In genomic region chr2:95166065-95166763, GRCh38 we compare ENCODE assay signal across 8 cellular contexts. TPM values are rescaled to one million over a fixed set of nuclear protein-coding genes. Genes with fewer than 3 reads are reported as not detected.
A peak's percentile ranks its signal among the peaks of the same experiment; 100 is the strongest.
DNase-seq lines count a peak whose midpoint lies in the region; ATAC-seq and TF ChIP-seq lines count a peak whose summit lies in the region.

No MANE protein-coding gene starts in this region.

- H3K9me3 Mint-ChIP-seq in activated T-cell treated with anti-CD3 and anti-CD28 coated beads, Interleukin-2, amount 50 U/mL, for 72 hours: no peaks in the 10 kb centered on the region

- H3K4me3 ChIP-seq in breast epithelium: peak overlapping the region; percentile 70 to 78 (median 73)
- H3K4me3 ChIP-seq in mesodermal cell (ENCODE audit: extremely low read depth, insufficient read depth, low read length, poor library complexity, severe bottlenecking): peak overlapping the region; percentile 77

- H3K9me3 ChIP-seq in breast epithelium (no peaks in the 10 kb centered on the region), mesodermal cell (ENCODE audit: control insufficient read depth, low read length) (peaks cover 4% of the 10 kb centered on the region)

- H3K4me3 Mint-ChIP-seq in activated T-cell treated with anti-CD3 and anti-CD28 coated beads, Interleukin-2, amount 50 U/mL, for 72 hours: peak overlapping the region; percentile 95 to 99

- TF ChIP-seq CTCF in breast epithelium (IDR thresholded peaks at IDR 0.05): no peak

- intact Hi-C loops in breast epithelium (cut with DNase I; ENCODE audit: low total_unique reads): no loop called here

- WGBS in mesodermal cell (ENCODE audit: insufficient coverage in 2 of 2), 2 experiments: 17 to 26% methylated on average over 6 to 12 of the region's 16 CpGs

- peaks cover 37% of the 10 kb centered on the region for H3K4me1 Mint-ChIP-seq in activated T-cell treated with anti-CD3 and anti-CD28 coated beads, Interleukin-2, amount 50 U/mL, for 72 hours (ENCODE audit: low read depth)

- peaks cover 8 to 15% of the 10 kb centered on the region in 2 donors for H3K36me3 Mint-ChIP-seq in activated T-cell treated with anti-CD3 and anti-CD28 coated beads, Interleukin-2, amount 50 U/mL, for 72 hours (ENCODE audit: insufficient read depth in 2 of 2)

- H3K27ac Mint-ChIP-seq in activated T-cell treated with anti-CD3 and anti-CD28 coated beads, Interleukin-2, amount 50 U/mL, for 72 hours: peak overlapping the region; percentile 93

- H3K27me3 ChIP-seq in breast epithelium: no peaks in the 10 kb centered on the region

- H3K27ac ChIP-seq in breast epithelium: peak overlapping the region; percentile 91 to 98
- H3K27ac ChIP-seq in mesodermal cell (ENCODE audit: low read depth, low read length, severe bottlenecking): peak overlapping the region; percentile 93

- ATAC-seq in activated T-cell treated with anti-CD3 and anti-CD28 coated beads, Interleukin-2, amount 50 U/mL, for 72 hours (replicated peaks in 1 of 2): peak; percentile 6 to 8
- peak; percentile 11 for ATAC-seq in HG03439 (IDR thresholded peaks at IDR 0.05; ENCODE audit: unreplicated experiment)
- ATAC-seq in HG02588 (IDR thresholded peaks at IDR 0.05; ENCODE audit: unreplicated experiment): no peak

- peaks cover 0 to 7% of the 10 kb centered on the region in 2 donors for H3K4me1 ChIP-seq in breast epithelium
- peaks cover 8% of the 10 kb centered on the region for H3K4me1 ChIP-seq in mesodermal cell (ENCODE audit: control insufficient read depth, insufficient read depth, low read length, poor library complexity, severe bottlenecking)

- H3K27me3 Mint-ChIP-seq in activated T-cell treated with anti-CD3 and anti-CD28 coated beads, Interleukin-2, amount 50 U/mL, for 72 hours (ENCODE audit: low read depth): no peaks in the 10 kb centered on the region

- no peak for DNase-seq in activated T-cell treated with anti-CD3 and anti-CD28 coated beads, Interleukin-2, amount 50 U/mL, for 72 hours
- DNase-seq in activated T-cell treated with anti-CD3 and anti-CD28 coated beads for 4 hours (no peak), breast epithelium (ENCODE audit: low spot score in 2 of 2) (no peak), NCI-H748 treated with DMSO at 0.1 percent for 48 hours (lab: John Stamatoyannopoulos, UW) (no peak)
- no peak for DNase-seq in stimulated activated CD4-positive, alpha-beta T cell treated with anti-CD3 and anti-CD28 coated beads, Interleukin-4, amount 100 ng/mL, for 1 hour

- TF ChIP-seq POLR2A in breast epithelium (IDR thresholded peaks at IDR 0.05): no peak

- H3K36me3 ChIP-seq in breast epithelium: no peaks in the 10 kb centered on the region
- H3K36me3 ChIP-seq in mesodermal cell (ENCODE audit: control insufficient read depth, insufficient read depth, low read length): peaks cover 6% of the 10 kb centered on the region

RNA-seq across cellular contexts. Expression of gene ZNF2, which starts 0.6 kb away (rescaled TPM):
- total RNA-seq in activated T-cell treated with anti-CD3 and anti-CD28 coated beads, Interleukin-2, amount 50 U/mL, for 72 hours: 1 to 10 TPM; 3.0 to 4.7 TPM
- 1 to 10 TPM; 2.4 to 8.2 (median 3.6) TPM for total RNA-seq in breast epithelium
- polyA plus RNA-seq in mesodermal cell (2013, experiment 1 of 2): 4.7 TPM
- polyA plus RNA-seq in mesodermal cell (2013, experiment 2 of 2): 3.7 TPM

RNA-seq across cellular contexts. Expression of gene ZNF514, which starts 6.6 kb away (rescaled TPM):
- 10 to 100 TPM; 12.3 to 15.3 TPM for total RNA-seq in activated T-cell treated with anti-CD3 and anti-CD28 coated beads, Interleukin-2, amount 50 U/mL, for 72 hours
- total RNA-seq in breast epithelium: 10 to 100 TPM; 18.7 to 36.1 (median 25.3) TPM
- polyA plus RNA-seq in mesodermal cell (2013, experiment 1 of 2): 12.7 TPM
- polyA plus RNA-seq in mesodermal cell (2013, experiment 2 of 2): 14.6 TPM

RNA-seq across cellular contexts. Expression of gene ZNF892, which starts 41.1 kb away (rescaled TPM):
- total RNA-seq in activated T-cell treated with anti-CD3 and anti-CD28 coated beads, Interleukin-2, amount 50 U/mL, for 72 hours: 1 to 10 TPM; 4.1 to 7.2 TPM
- total RNA-seq in breast epithelium: 1 to 10 TPM; 3.7 to 8.6 (median 6.9) TPM
- polyA plus RNA-seq in mesodermal cell (2013, experiment 1 of 2): 3.7 TPM
- 3.3 TPM for polyA plus RNA-seq in mesodermal cell (2013, experiment 2 of 2)

RNA-seq across cellular contexts. Expression of gene MRPS5, which starts 44.6 kb away (rescaled TPM):
- total RNA-seq in activated T-cell treated with anti-CD3 and anti-CD28 coated beads, Interleukin-2, amount 50 U/mL, for 72 hours: 10 to 100 TPM; 65.4 to 82.0 TPM
- 10 to 100 TPM; 37.4 to 54.4 (median 43.8) TPM for total RNA-seq in breast epithelium
- polyA plus RNA-seq in mesodermal cell (2013, experiment 1 of 2): 61.2 TPM
- polyA plus RNA-seq in mesodermal cell (2013, experiment 2 of 2): 59.0 TPM
